Comparison of ENCODE assay signal across 1 cellular context in genomic region chr12:39780527-39781446, GRCh38.
TF ChIP-seq lines count a peak whose summit lies in the region.

No MANE protein-coding gene starts in this region.

TF ChIP-seq in HEK293, 187 proteins besides CTCF, POLR2A, EP300 and RAD21 (continued from another document):
- TF ChIP-seq, protein P1, sequence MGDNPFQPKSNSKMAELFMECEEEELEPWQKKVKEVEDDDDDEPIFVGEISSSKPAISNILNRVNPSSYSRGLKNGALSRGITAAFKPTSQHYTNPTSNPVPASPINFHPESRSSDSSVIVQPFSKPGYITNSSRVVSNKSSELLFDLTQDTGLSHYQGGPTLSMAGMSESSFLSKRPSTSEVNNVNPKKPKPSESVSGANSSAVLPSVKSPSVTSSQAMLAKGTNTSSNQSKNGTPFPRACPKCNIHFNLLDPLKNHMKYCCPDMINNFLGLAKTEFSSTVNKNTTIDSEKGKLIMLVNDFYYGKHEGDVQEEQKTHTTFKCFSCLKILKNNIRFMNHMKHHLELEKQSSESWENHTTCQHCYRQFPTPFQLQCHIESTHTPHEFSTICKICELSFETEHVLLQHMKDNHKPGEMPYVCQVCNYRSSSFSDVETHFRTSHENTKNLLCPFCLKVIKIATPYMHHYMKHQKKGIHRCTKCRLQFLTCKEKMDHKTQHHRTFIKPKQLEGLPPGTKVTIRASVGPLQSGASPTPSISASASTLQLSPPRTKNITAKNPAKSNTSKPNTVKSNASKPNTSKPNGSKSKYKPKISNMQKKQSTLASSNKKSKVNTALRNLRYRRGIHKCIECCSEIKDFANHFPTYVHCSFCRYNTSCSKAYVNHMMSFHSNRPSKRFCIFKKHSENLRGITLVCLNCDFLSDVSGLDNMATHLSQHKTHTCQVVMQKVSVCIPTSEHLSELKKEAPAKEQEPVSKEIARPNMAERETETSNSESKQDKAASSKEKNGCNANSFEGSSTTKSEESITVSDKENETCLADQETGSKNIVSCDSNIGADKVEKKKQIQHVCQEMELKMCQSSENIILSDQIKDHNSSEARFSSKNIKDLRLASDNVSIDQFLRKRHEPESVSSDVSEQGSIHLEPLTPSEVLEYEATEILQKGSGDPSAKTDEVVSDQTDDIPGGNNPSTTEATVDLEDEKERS (tag by site-specific recombination; IDR thresholded peaks at IDR 0.05): no peak
- TF ChIP-seq ZBTB1 (tag by site-specific recombination; IDR thresholded peaks at IDR 0.05) (no peak; the same call in 1 of the 2 replicates), ZNF560 (tag by site-specific recombination; IDR thresholded peaks at IDR 0.05; ENCODE audit: borderline replicate concordance) (no peak), ZFHX2 (tag by site-specific recombination; conservative IDR thresholded peaks at IDR 0.05) (peak; percentile 25; the same call in 1 of the 2 replicates), ZNF585B (tag by site-specific recombination; IDR thresholded peaks at IDR 0.05) (no peak), ZBTB21 (tag by site-specific recombination; IDR thresholded peaks at IDR 0.05) (no peak; the same call in 1 of the 2 replicates), ZNF777 (tag by site-specific recombination; IDR thresholded peaks at IDR 0.05; ENCODE audit: borderline replicate concordance) (no peak), ZNF548 (tag by site-specific recombination; IDR thresholded peaks at IDR 0.05) (no peak), ZNF280C (tag by site-specific recombination; IDR thresholded peaks at IDR 0.05) (no peak), ZBTB10 (tag by site-specific recombination; IDR thresholded peaks at IDR 0.05) (no peak), ZNF776 (tag by site-specific recombination; IDR thresholded peaks at IDR 0.05; ENCODE audit: borderline replicate concordance) (no peak), HOXC10 (CRISPR knock-in tag; IDR thresholded peaks at IDR 0.05) (no peak), ZBTB7A (tag by site-specific recombination; IDR thresholded peaks at IDR 0.05; ENCODE audit: low read depth) (no peak; the same call in 1 of the 2 replicates), AEBP2 (tag by site-specific recombination; IDR thresholded peaks at IDR 0.05; ENCODE audit: borderline replicate concordance) (no peak), ZNF488 (tag by site-specific recombination; IDR thresholded peaks at IDR 0.05) (no peak), ZNF146 (tag by site-specific recombination; IDR thresholded peaks at IDR 0.05) (no peak), ZNF660 (tag by site-specific recombination; IDR thresholded peaks at IDR 0.05) (0 out of 2 replicates have a peak, but pooled peaks have one; percentile 9)
- TF ChIP-seq, protein P2, sequence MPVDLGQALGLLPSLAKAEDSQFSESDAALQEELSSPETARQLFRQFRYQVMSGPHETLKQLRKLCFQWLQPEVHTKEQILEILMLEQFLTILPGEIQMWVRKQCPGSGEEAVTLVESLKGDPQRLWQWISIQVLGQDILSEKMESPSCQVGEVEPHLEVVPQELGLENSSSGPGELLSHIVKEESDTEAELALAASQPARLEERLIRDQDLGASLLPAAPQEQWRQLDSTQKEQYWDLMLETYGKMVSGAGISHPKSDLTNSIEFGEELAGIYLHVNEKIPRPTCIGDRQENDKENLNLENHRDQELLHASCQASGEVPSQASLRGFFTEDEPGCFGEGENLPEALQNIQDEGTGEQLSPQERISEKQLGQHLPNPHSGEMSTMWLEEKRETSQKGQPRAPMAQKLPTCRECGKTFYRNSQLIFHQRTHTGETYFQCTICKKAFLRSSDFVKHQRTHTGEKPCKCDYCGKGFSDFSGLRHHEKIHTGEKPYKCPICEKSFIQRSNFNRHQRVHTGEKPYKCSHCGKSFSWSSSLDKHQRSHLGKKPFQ (tag by site-specific recombination; IDR thresholded peaks at IDR 0.05): peak; percentile 89
- TF ChIP-seq, protein P3, sequence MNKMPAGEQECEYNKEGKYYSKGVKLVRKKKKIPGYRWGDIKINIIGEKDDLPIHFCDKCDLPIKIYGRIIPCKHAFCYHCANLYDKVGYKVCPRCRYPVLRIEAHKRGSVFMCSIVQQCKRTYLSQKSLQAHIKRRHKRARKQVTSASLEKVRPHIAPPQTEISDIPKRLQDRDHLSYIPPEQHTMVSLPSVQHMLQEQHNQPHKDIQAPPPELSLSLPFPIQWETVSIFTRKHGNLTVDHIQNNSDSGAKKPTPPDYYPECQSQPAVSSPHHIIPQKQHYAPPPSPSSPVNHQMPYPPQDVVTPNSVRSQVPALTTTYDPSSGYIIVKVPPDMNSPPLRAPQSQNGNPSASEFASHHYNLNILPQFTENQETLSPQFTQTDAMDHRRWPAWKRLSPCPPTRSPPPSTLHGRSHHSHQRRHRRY (tag by site-specific recombination; IDR thresholded peaks at IDR 0.05): no peak
- TF ChIP-seq, protein P4, sequence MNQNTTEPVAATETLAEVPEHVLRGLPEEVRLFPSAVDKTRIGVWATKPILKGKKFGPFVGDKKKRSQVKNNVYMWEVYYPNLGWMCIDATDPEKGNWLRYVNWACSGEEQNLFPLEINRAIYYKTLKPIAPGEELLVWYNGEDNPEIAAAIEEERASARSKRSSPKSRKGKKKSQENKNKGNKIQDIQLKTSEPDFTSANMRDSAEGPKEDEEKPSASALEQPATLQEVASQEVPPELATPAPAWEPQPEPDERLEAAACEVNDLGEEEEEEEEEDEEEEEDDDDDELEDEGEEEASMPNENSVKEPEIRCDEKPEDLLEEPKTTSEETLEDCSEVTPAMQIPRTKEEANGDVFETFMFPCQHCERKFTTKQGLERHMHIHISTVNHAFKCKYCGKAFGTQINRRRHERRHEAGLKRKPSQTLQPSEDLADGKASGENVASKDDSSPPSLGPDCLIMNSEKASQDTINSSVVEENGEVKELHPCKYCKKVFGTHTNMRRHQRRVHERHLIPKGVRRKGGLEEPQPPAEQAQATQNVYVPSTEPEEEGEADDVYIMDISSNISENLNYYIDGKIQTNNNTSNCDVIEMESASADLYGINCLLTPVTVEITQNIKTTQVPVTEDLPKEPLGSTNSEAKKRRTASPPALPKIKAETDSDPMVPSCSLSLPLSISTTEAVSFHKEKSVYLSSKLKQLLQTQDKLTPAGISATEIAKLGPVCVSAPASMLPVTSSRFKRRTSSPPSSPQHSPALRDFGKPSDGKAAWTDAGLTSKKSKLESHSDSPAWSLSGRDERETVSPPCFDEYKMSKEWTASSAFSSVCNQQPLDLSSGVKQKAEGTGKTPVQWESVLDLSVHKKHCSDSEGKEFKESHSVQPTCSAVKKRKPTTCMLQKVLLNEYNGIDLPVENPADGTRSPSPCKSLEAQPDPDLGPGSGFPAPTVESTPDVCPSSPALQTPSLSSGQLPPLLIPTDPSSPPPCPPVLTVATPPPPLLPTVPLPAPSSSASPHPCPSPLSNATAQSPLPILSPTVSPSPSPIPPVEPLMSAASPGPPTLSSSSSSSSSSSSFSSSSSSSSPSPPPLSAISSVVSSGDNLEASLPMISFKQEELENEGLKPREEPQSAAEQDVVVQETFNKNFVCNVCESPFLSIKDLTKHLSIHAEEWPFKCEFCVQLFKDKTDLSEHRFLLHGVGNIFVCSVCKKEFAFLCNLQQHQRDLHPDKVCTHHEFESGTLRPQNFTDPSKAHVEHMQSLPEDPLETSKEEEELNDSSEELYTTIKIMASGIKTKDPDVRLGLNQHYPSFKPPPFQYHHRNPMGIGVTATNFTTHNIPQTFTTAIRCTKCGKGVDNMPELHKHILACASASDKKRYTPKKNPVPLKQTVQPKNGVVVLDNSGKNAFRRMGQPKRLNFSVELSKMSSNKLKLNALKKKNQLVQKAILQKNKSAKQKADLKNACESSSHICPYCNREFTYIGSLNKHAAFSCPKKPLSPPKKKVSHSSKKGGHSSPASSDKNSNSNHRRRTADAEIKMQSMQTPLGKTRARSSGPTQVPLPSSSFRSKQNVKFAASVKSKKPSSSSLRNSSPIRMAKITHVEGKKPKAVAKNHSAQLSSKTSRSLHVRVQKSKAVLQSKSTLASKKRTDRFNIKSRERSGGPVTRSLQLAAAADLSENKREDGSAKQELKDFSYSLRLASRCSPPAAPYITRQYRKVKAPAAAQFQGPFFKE (tag by site-specific recombination; IDR thresholded peaks at IDR 0.05; ENCODE audit: borderline replicate concordance): no peak
TF ChIP-seq in HEK293: peak in this region for 52.
